Comparison of ENCODE assay signal across 14 cellular contexts in the genomic region with DNA sequence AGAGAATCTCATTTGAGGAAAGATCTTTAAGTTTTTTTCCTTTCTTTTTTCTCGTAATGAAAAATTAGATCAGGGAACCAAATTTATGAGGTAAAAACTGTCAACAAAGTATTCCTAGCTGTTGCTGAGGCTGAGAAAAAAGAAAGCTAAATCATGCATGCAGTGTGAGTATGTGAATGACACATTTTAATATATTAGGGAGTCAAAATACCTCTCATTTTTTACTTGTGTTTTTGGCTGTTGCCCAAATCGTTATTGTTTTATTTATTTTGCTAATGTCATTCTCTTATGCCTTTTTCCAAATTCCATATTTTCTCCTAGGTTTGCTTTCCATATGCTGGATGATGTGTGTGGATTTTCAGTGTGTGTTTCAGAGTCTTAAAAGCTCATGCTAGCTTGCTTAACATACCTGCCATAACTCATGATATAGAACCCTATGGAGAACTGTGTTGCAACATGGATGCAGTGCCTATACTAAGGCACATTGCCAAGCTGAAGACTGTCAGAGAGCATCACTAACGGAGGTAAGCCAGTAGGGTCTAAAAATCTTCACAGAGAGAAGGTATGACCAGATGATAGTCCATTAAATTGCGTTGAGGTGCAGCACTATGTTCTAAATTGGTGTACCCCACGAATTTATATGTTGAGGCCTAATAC.
DNase-seq lines count a peak whose midpoint lies in the region; ATAC-seq and TF ChIP-seq lines count a peak whose summit lies in the region.
"Had no signal": no experiment of that assay in that cellular context is flagged by ENCODE, and none has a peak within 500 bp of the region (broad histone marks: within the 10 kb centered on the region; RNA-seq: fewer than 3 reads in every experiment).

No MANE protein-coding gene starts in this region.

- H3K9me3 Mint-ChIP-seq in activated CD8-positive, alpha-beta memory T cell treated with anti-CD3 and anti-CD28 coated beads, Interleukin-2, amount 10 ng/mL, durations not matched to agents 7 days and 5 days (ENCODE audit: low read depth), result no peaks in the 10 kb centered on the region
- H3K9me3 Mint-ChIP-seq: central memory CD8-positive, alpha-beta T cell had no signal

- intact Hi-C loops in ascending aorta (cut with DNase I) (loop anchor here (5.0 to 10.0 kb wide), 3 partner anchors 79 to 712 kb away; a partner anchor contains a TSS), sigmoid colon (cut with DNase I) (no loop called here)

- H3K4me3 ChIP-seq in ascending aorta (no peak overlapping the region), sigmoid colon (no peak overlapping the region)

- no peak overlapping the region for H3K27ac Mint-ChIP-seq in activated CD8-positive, alpha-beta memory T cell treated with anti-CD3 and anti-CD28 coated beads, Interleukin-2, amount 10 ng/mL, durations not matched to agents 7 days and 5 days

- peak overlapping the region; percentile 60 to 62 for H3K27ac ChIP-seq in ascending aorta
- peak overlapping the region; percentile 60 to 80 (median 73) for H3K27ac ChIP-seq in sigmoid colon
- H3K27ac ChIP-seq: C4-2B had no signal

- CTCF ChIA-PET in activated CD8-positive, alpha-beta memory T cell treated with anti-CD3 and anti-CD28 coated beads, Interleukin-2, amount 10 ng/mL, durations not matched to agents 7 days and 5 days (lab: Charles Lee), result no interaction called here

- no peaks in the 10 kb centered on the region for H3K36me3 ChIP-seq in ascending aorta
- no peaks in the 10 kb centered on the region for H3K36me3 ChIP-seq in sigmoid colon

- no peaks in the 10 kb centered on the region for H3K27me3 ChIP-seq in ascending aorta
- H3K27me3 ChIP-seq in sigmoid colon, result no peaks in the 10 kb centered on the region

- no peak for TF ChIP-seq EP300 in sigmoid colon (IDR thresholded peaks at IDR 0.05)

- H3K27me3 Mint-ChIP-seq in activated CD8-positive, alpha-beta memory T cell treated with anti-CD3 and anti-CD28 coated beads, Interleukin-2, amount 10 ng/mL, durations not matched to agents 7 days and 5 days, result no peaks in the 10 kb centered on the region
- H3K27me3 Mint-ChIP-seq: central memory CD8-positive, alpha-beta T cell had no signal

- no peak overlapping the region for H3K4me3 Mint-ChIP-seq in activated CD8-positive, alpha-beta memory T cell treated with anti-CD3 and anti-CD28 coated beads, Interleukin-2, amount 10 ng/mL, durations not matched to agents 7 days and 5 days
- H3K4me3 Mint-ChIP-seq: central memory CD8-positive, alpha-beta T cell had no signal

- H3K4me1 ChIP-seq in ascending aorta, result peaks cover 5 to 29% of the 10 kb centered on the region in 2 donors
- H3K4me1 ChIP-seq in sigmoid colon, result peaks cover 0 to 46% (median 24%) of the 10 kb centered on the region in 4 donors

- WGBS in sigmoid colon, 2 donors, result 87 to 91% methylated on average over 5 of the region's 5 CpGs

- TF ChIP-seq CTCF in ascending aorta (IDR thresholded peaks at IDR 0.05), result no peak
- TF ChIP-seq CTCF in sigmoid colon (IDR thresholded peaks at IDR 0.05), result no peak

- H3K9me3 ChIP-seq in ascending aorta, result no peaks in the 10 kb centered on the region
- H3K9me3 ChIP-seq in sigmoid colon, result no peaks in the 10 kb centered on the region

- no peak for TF ChIP-seq POLR2A in sigmoid colon (IDR thresholded peaks at IDR 0.05)

- no peak for ATAC-seq in GM21825 (IDR thresholded peaks at IDR 0.05; ENCODE audit: unreplicated experiment)
- no peak for ATAC-seq in activated CD8-positive, alpha-beta memory T cell treated with anti-CD3 and anti-CD28 coated beads, Interleukin-2, amount 10 ng/mL, durations not matched to agents 7 days and 5 days
- ATAC-seq in GM19328 (IDR thresholded peaks at IDR 0.05; ENCODE audit: unreplicated experiment), result no peak
- ATAC-seq: stimulated activated naive CD8-positive, alpha-beta T cell treated with anti-CD3 and anti-CD28 coated beads, Interleukin-15, Interleukin-2, amounts not matched to agents 100 U/mL and 50 U/mL, for 24 hours had no signal

- no peaks in the 10 kb centered on the region for H3K36me3 Mint-ChIP-seq in activated CD8-positive, alpha-beta memory T cell treated with anti-CD3 and anti-CD28 coated beads, Interleukin-2, amount 10 ng/mL, durations not matched to agents 7 days and 5 days

- no peaks in the 10 kb centered on the region for H3K4me1 Mint-ChIP-seq in activated CD8-positive, alpha-beta memory T cell treated with anti-CD3 and anti-CD28 coated beads, Interleukin-2, amount 10 ng/mL, durations not matched to agents 7 days and 5 days
- H3K4me1 Mint-ChIP-seq: central memory CD8-positive, alpha-beta T cell had no signal

- DNase-seq in GM04503 (ENCODE audit: low read depth), result peak; percentile 22
- no peak for DNase-seq in ascending aorta (ENCODE audit: low spot score in 2 of 2)
- peak; percentile 46 for DNase-seq in iris pigment epithelial cell (ENCODE audit: low read depth)
- DNase-seq in sigmoid colon, result no peak
- DNase-seq in activated effector memory CD4-positive, alpha-beta T cell treated with anti-CD3 and anti-CD28 coated beads, Interleukin-2, amount 50 U/mL, for 16 hours, result no peak
- no peak for DNase-seq in activated CD8-positive, alpha-beta memory T cell treated with anti-CD3 and anti-CD28 coated beads, Interleukin-2, amount 10 ng/mL, durations not matched to agents 7 days and 5 days
- DNase-seq: activated CD4-positive, alpha-beta T cell treated with anti-CD3 and anti-CD28 coated beads for 1 hour; activated T-cell treated with anti-CD3 and anti-CD28 coated beads, Interleukin-2, amount 50 U/mL, for 48 hours; stimulated activated CD4-positive, alpha-beta T cell treated with anti-CD3 and anti-CD28 coated beads, Interleukin-4, amount 100 ng/mL, for 4 hours; stimulated activated naive CD8-positive, alpha-beta T cell treated with anti-CD3 and anti-CD28 coated beads, Interleukin-15, Interleukin-2, amounts not matched to agents 100 U/mL and 50 U/mL, for 24 hours had no signal

Comparison
In these comparisons a context has a peak if more than half of its experiments do, and no peak if none do; other contexts are left out.
1. DNase-seq: peak in GM04503 (single experiment) and iris pigment epithelial cell (single experiment); none in ascending aorta (0 of 2), sigmoid colon (single experiment), activated effector memory CD4-positive, alpha-beta T cell treated with anti-CD3 and anti-CD28 coated beads, Interleukin-2, amount 50 U/mL, for 16 hours (single experiment) and activated CD8-positive, alpha-beta memory T cell treated with anti-CD3 and anti-CD28 coated beads, Interleukin-2, amount 10 ng/mL, durations not matched to agents 7 days and 5 days (single experiment).